1 cellular context compared by ENCODE assay signal in the genomic region with DNA sequence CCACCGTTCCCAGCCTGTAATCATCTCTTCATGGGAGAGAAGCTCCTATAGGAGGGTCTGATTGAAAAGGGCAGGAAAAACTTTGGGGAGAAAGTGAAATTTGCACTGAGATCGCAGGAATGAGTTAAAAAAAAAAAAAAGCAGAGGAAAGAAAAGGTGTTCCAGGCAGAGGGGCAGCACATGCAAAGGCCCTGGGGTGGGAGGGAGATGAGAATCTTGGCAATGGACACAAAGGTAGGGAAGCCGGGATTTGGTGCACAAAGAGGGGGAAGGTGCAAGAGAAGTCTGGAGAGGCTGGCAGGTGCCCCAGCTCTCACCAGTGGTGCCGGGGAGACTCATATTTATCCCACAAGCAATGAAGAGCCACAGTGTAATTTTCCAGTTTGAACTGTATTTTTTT.
A peak's percentile ranks its signal among the peaks of the same experiment; 100 is the strongest.
TF ChIP-seq lines count a peak whose summit lies in the region.

No MANE protein-coding gene starts in this region.

TF ChIP-seq in K562, 482 proteins besides CTCF, POLR2A, EP300 and RAD21:
- TF ChIP-seq RB1 (IDR thresholded peaks at IDR 0.05; ENCODE audit: low read depth) (no peak), SETDB1 (IDR thresholded peaks at IDR 0.05; ENCODE audit: low read length) (no peak), RBM25 (IDR thresholded peaks at IDR 0.05; ENCODE audit: low read depth, low read length, severe bottlenecking) (peak; percentile 64)
